In the genomic region with DNA sequence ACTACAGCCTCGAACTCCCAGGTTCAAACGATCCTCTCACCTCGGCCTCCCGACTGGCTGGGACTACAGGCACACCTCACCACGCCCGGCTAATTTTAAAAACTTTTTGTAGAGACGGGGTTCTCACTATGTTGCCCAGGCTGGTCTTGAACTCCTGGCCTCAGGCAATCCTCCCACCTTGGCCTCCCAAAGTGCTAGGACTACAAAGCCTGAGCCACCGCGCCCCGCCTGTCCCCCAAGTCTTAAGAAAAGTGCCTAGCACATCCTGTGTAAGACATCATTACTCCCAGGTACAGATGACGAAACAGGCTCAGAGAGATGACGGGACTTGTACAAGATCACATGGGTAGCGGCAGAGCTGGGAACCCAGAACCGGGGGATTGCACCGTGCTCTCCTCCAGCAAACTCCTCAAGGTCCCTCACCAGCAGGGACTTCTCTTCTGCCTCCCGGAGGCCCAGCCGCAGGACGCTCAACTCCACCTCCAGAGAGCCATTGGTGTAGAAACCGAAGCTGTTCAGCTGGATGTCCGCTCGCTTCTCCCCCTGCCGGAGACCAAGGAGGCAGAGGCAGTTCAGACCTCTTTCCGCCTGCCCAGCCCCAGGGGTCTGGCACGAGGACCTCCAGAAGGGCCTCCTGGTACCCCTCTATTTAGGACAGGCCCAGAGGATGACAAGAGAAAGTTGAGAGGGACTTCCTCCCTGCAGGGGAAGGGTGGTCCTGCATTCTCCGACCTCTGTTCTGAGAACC, we compare ENCODE assay signal across 8 cellular contexts. TPM values are rescaled to one million over a fixed set of nuclear protein-coding genes. Genes with fewer than 3 reads are reported as not detected.
A peak's percentile ranks its signal among the peaks of the same experiment; 100 is the strongest.
DNase-seq lines count a peak whose midpoint lies in the region; ATAC-seq and TF ChIP-seq lines count a peak whose summit lies in the region.

No MANE protein-coding gene starts in this region.

- peak overlapping the region; percentile 76 for H2AFZ ChIP-seq in PC-9

- H3K27ac ChIP-seq in PC-9 (peak overlapping the region; percentile 81), muscle layer of colon (ENCODE audit: low read depth, low read length) (peak overlapping the region; percentile 97)

- CTCF ChIA-PET in PC-9 (lab: Charles Lee), result interaction anchor here (0.5 kb wide), 2 partner anchors 16 to 55 kb away, joined by 6 to 12 read pairs; a partner anchor contains a TSS

- H3K4me3 Mint-ChIP-seq in activated T-cell treated with anti-CD3 and anti-CD28 coated beads, Interleukin-2, amount 50 U/mL, for 4 hours, result peak overlapping the region; percentile 97
- H3K4me3 Mint-ChIP-seq in stimulated activated naive B cell treated with anti-CD40 and anti-IgM and Interleukin-4, amounts not matched to agents 10 μg/mL and 1 μg/mL and 100 μg/mL, for 72 hours, result peak overlapping the region; percentile 89 to 90

- H3K4me1 ChIP-seq in BE2C (peaks cover 5% of the 10 kb centered on the region), PC-9 (replicated peaks; ENCODE audit: insufficient read depth) (peaks cover 16% of the 10 kb centered on the region), muscle layer of colon (ENCODE audit: insufficient read depth, low read length) (peaks cover 28% of the 10 kb centered on the region)

- H3K4me1 Mint-ChIP-seq in activated T-cell treated with anti-CD3 and anti-CD28 coated beads, Interleukin-2, amount 50 U/mL, for 4 hours (ENCODE audit: low read depth), result peaks cover 34% of the 10 kb centered on the region
- H3K4me1 Mint-ChIP-seq in stimulated activated naive B cell treated with anti-CD40 and anti-IgM and Interleukin-4, amounts not matched to agents 10 μg/mL and 1 μg/mL and 100 μg/mL, for 72 hours, result peaks cover 29 to 44% of the 10 kb centered on the region in 2 donors

- no peaks in the 10 kb centered on the region for H3K9me3 ChIP-seq in BE2C
- no peaks in the 10 kb centered on the region for H3K9me3 ChIP-seq in PC-9 (ENCODE audit: insufficient read depth, low read depth)
- no peaks in the 10 kb centered on the region for H3K9me3 ChIP-seq in muscle layer of colon (ENCODE audit: low read length)

- intact Hi-C loops in PC-9 (cut with micrococcal nuclease; ENCODE audit: unreplicated experiment), result loop anchor here (1.0 to 5.0 kb wide), 4 partner anchors 104 to 609 kb away; a partner anchor contains a TSS

- peaks cover 31% of the 10 kb centered on the region for H3K79me2 ChIP-seq in PC-9 (ENCODE audit: low read depth)

- TF ChIP-seq CTCF in BE2C (IDR thresholded peaks at IDR 0.05; ENCODE audit: low read depth, low read length) (peak; percentile 55), PC-9 (conservative IDR thresholded peaks at IDR 0.05) (peak; percentile 57; the same call in 1 of the 2 replicates)

- H3K9ac ChIP-seq in muscle layer of colon (ENCODE audit: low read length), result peak overlapping the region; percentile 54

- peaks cover 10% of the 10 kb centered on the region for H3K36me3 Mint-ChIP-seq in activated T-cell treated with anti-CD3 and anti-CD28 coated beads, Interleukin-2, amount 50 U/mL, for 4 hours (ENCODE audit: insufficient read depth)
- H3K36me3 Mint-ChIP-seq in stimulated activated naive B cell treated with anti-CD40 and anti-IgM and Interleukin-4, amounts not matched to agents 10 μg/mL and 1 μg/mL and 100 μg/mL, for 72 hours, result peaks cover 15 to 34% of the 10 kb centered on the region in 2 donors

- no peaks in the 10 kb centered on the region for H3K27me3 Mint-ChIP-seq in activated T-cell treated with anti-CD3 and anti-CD28 coated beads, Interleukin-2, amount 50 U/mL, for 4 hours (ENCODE audit: low read depth)
- no peaks in the 10 kb centered on the region for H3K27me3 Mint-ChIP-seq in stimulated activated naive B cell treated with anti-CD40 and anti-IgM and Interleukin-4, amounts not matched to agents 10 μg/mL and 1 μg/mL and 100 μg/mL, for 72 hours

- BruUV-seq in PC-9 (replicated peaks; lab: Mats Ljungman, UMichigan), result no TSS peak

- POLR2A ChIA-PET in PC-9 (lab: Charles Lee; ENCODE audit: unreplicated experiment), result no interaction called here

- H3K4me2 ChIP-seq in PC-9, result peak overlapping the region; percentile 79

- peak overlapping the region; percentile 98 for H3K27ac Mint-ChIP-seq in stimulated activated naive B cell treated with anti-CD40 and anti-IgM and Interleukin-4, amounts not matched to agents 10 μg/mL and 1 μg/mL and 100 μg/mL, for 72 hours

- ATAC-seq in activated T-cell treated with anti-CD3 and anti-CD28 coated beads, Interleukin-2, amount 50 U/mL, for 4 hours, result peak; percentile 16 to 23
- ATAC-seq in esophagus mucosa (peak; percentile 1), GM21717 (IDR thresholded peaks at IDR 0.05; ENCODE audit: unreplicated experiment) (no peak)
- peak; percentile 17 for ATAC-seq in stimulated activated naive B cell treated with anti-CD40 and anti-IgM and Interleukin-4, amounts not matched to agents 10 μg/mL and 1 μg/mL and 100 μg/mL, for 72 hours (replicated peaks)

- H3K27me3 ChIP-seq in BE2C (no peaks in the 10 kb centered on the region), H7 (ENCODE audit: control insufficient read depth, insufficient read depth, low read length) (no peaks in the 10 kb centered on the region), PC-9 (ENCODE audit: insufficient read depth, low read depth) (no peaks in the 10 kb centered on the region), muscle layer of colon (ENCODE audit: control insufficient read depth in 1 of 2, insufficient read depth in 2 of 2, low read length in 2 of 2) (no peaks in the 10 kb centered on the region)

- H3K9me2 ChIP-seq in PC-9 (ENCODE audit: insufficient read depth), result no peaks in the 10 kb centered on the region

- no peaks in the 10 kb centered on the region for H3K9me3 Mint-ChIP-seq in activated T-cell treated with anti-CD3 and anti-CD28 coated beads, Interleukin-2, amount 50 U/mL, for 4 hours
- no peaks in the 10 kb centered on the region for H3K9me3 Mint-ChIP-seq in stimulated activated naive B cell treated with anti-CD40 and anti-IgM and Interleukin-4, amounts not matched to agents 10 μg/mL and 1 μg/mL and 100 μg/mL, for 72 hours

- 0 out of 2 replicates have a peak, but pooled peaks cover 5% of the 10 kb centered on the region for H4K20me1 ChIP-seq in PC-9 (ENCODE audit: insufficient read depth)

- H3K36me3 ChIP-seq in BE2C (no peaks in the 10 kb centered on the region), H7 (replicated peaks; ENCODE audit: control insufficient read depth, insufficient read depth, low read length) (peaks cover 2% of the 10 kb centered on the region), PC-9 (ENCODE audit: low read depth) (no peaks in the 10 kb centered on the region), muscle layer of colon (ENCODE audit: insufficient read depth, low read length) (peaks cover 15% of the 10 kb centered on the region)

- peak; percentile 77 for DNase-seq in BE2C
- DNase-seq in H7, result peak; percentile 82
- peak; percentile 72 to 83 for DNase-seq in PC-9
- peak; percentile 48 for DNase-seq in activated T-cell treated with anti-CD3 and anti-CD28 coated beads, Interleukin-2, amount 50 U/mL, for 4 hours
- peak; percentile 70 for DNase-seq in stimulated activated naive B cell treated with anti-CD40 and anti-IgM and Interleukin-4, amounts not matched to agents 10 μg/mL and 1 μg/mL and 100 μg/mL, for 72 hours

- H3K4me3 ChIP-seq in BE2C (ENCODE audit: low read depth, low read length) (peak overlapping the region; percentile 85), H7 (ENCODE audit: insufficient read depth, low read depth, low read length) (peak overlapping the region; percentile 82), PC-9 (peak overlapping the region; percentile 82), muscle layer of colon (ENCODE audit: low read depth in 1 of 2, low read length in 2 of 2) (peak overlapping the region; percentile 31 to 85)

- peaks cover 28% of the 10 kb centered on the region for H3F3A ChIP-seq in PC-9 (ENCODE audit: insufficient read depth, low read depth)

RNA-seq across cellular contexts. Expression of a gene that starts 1.0 kb away (rescaled TPM):
- 71.0 TPM for polyA plus RNA-seq in BE2C (2012; ENCODE audit: insufficient read depth, insufficient read length, low read depth)
- 60.7 and 61.7 TPM in 2 replicates for total RNA-seq in H7 (2014; rRNA removed; shearing (Covaris generic))
- total RNA-seq in PC-9 (2021), result 58.3 and 66.8 TPM in 2 replicates
- total RNA-seq in activated T-cell treated with anti-CD3 and anti-CD28 coated beads, Interleukin-2, amount 50 U/mL, for 4 hours, result 10 to 100 TPM; 60.4 to 86.3 (median 78.6) TPM
- total RNA-seq in esophagus mucosa, result 65.9 TPM

RNA-seq across cellular contexts. Expression of a gene that starts 3.1 kb away (rescaled TPM):
- 24.6 TPM for polyA plus RNA-seq in BE2C (2012; ENCODE audit: insufficient read depth, insufficient read length, low read depth)
- total RNA-seq in H7 (2014; rRNA removed; shearing (Covaris generic)), result 84.5 and 92.2 TPM in 2 replicates
- 84.3 and 104 TPM in 2 replicates for total RNA-seq in PC-9 (2021)
- total RNA-seq in activated T-cell treated with anti-CD3 and anti-CD28 coated beads, Interleukin-2, amount 50 U/mL, for 4 hours, result 10 to 100 TPM; 31.8 to 40.2 (median 37.4) TPM
- 129 TPM for total RNA-seq in esophagus mucosa

RNA-seq across cellular contexts. Expression of a gene that starts 15.9 kb away (rescaled TPM):
- polyA plus RNA-seq in BE2C (2012; ENCODE audit: insufficient read depth, insufficient read length, low read depth), result not detected
- 13.4 and 20.2 TPM in 2 replicates for total RNA-seq in H7 (2014; rRNA removed; shearing (Covaris generic))
- total RNA-seq in PC-9 (2021) (130 and 132 TPM in 2 replicates), esophagus mucosa (65.0 TPM)
- 1 to 10 TPM; 6.5 to 7.4 (median 6.7) TPM for total RNA-seq in activated T-cell treated with anti-CD3 and anti-CD28 coated beads, Interleukin-2, amount 50 U/mL, for 4 hours

RNA-seq across cellular contexts. Expression of a gene that starts 30.9 kb away (rescaled TPM):
- 0.36 TPM for polyA plus RNA-seq in BE2C (2012; ENCODE audit: insufficient read depth, insufficient read length, low read depth)
- 11.7 and 12.8 TPM in 2 replicates for total RNA-seq in H7 (2014; rRNA removed; shearing (Covaris generic))
- total RNA-seq in PC-9 (2021), result 43.3 and 43.4 TPM in 2 replicates
- total RNA-seq in activated T-cell treated with anti-CD3 and anti-CD28 coated beads, Interleukin-2, amount 50 U/mL, for 4 hours, result 10 to 100 TPM; 24.6 to 27.8 (median 27.4) TPM
- 28.7 TPM for total RNA-seq in esophagus mucosa

RNA-seq across cellular contexts. Expression of a gene that starts 36.2 kb away (rescaled TPM):
- polyA plus RNA-seq in BE2C (2012; ENCODE audit: insufficient read depth, insufficient read length, low read depth), result not detected
- 9.5 and 13.3 TPM in 2 replicates for total RNA-seq in H7 (2014; rRNA removed; shearing (Covaris generic))
- total RNA-seq in PC-9 (2021), result 7.5 and 8.2 TPM in 2 replicates
- total RNA-seq in activated T-cell treated with anti-CD3 and anti-CD28 coated beads, Interleukin-2, amount 50 U/mL, for 4 hours, result 10 to 100 TPM; 65.7 to 75.6 (median 70.7) TPM
- total RNA-seq in esophagus mucosa, result 1.3 TPM
